In genomic region chr16:84612686-84613085, GRCh38 we compare ENCODE assay signal across 17 cellular contexts. TPM values are rescaled to one million over a fixed set of nuclear protein-coding genes. Genes with fewer than 3 reads are reported as not detected.
DNase-seq lines count a peak whose midpoint lies in the region; ATAC-seq and TF ChIP-seq lines count a peak whose summit lies in the region.
"Had no signal": no experiment of that assay in that cellular context is flagged by ENCODE, and none has a peak within 500 bp of the region (broad histone marks: within the 10 kb centered on the region; RNA-seq: fewer than 3 reads in every experiment).

No MANE protein-coding gene starts in this region.

- no peaks in the 10 kb centered on the region for H3K27me3 ChIP-seq in CD4-positive, CD25-positive, alpha-beta regulatory T cell (ENCODE audit: control insufficient read depth, insufficient read depth, low read length)
- no peaks in the 10 kb centered on the region for H3K27me3 ChIP-seq in SK-N-SH (ENCODE audit: insufficient read depth)

- no peaks in the 10 kb centered on the region for H3K9me2 ChIP-seq in SK-N-SH

- H3K4me3 ChIP-seq in CD4-positive, CD25-positive, alpha-beta regulatory T cell (ENCODE audit: low read depth, low read length): no peak overlapping the region
- H3K4me3 ChIP-seq in SK-N-SH (ENCODE audit: low read depth in 2 of 2, low read length in 1 of 2): no peak overlapping the region
- H3K4me3 ChIP-seq: A549 had no signal

- no peak for TF ChIP-seq EP300 in SK-N-SH (IDR thresholded peaks at IDR 0.05; ENCODE audit: borderline replicate concordance in 1 of 2, low read depth in 1 of 2, low read length in 1 of 2)

- H2AFZ ChIP-seq in SK-N-SH (ENCODE audit: low read depth): no peak overlapping the region

- H3K9me3 Mint-ChIP-seq in activated CD8-positive, alpha-beta T cell treated with anti-CD3 and anti-CD28 coated beads, Interleukin-2, amount 10 ng/mL, durations not matched to agents 7 days and 5 days (ENCODE audit: insufficient read depth): no peaks in the 10 kb centered on the region
- H3K9me3 Mint-ChIP-seq in activated CD8-positive, alpha-beta T cell treated with anti-CD3 and anti-CD28 coated beads for 36 hours: peaks cover 9% of the 10 kb centered on the region
- peaks cover 0 to 1% (median 0%) of the 10 kb centered on the region in 7 donors for H3K9me3 Mint-ChIP-seq in CD4-positive, CD25-positive, alpha-beta regulatory T cell
- no peaks in the 10 kb centered on the region for H3K9me3 Mint-ChIP-seq in activated T-helper 1 cell treated with anti-CD3 and anti-CD28 coated beads, Interleukin-12 subunit alpha, Interleukin-12 subunit beta, Interleukin-2, Interleukin-4 antibody, amounts not matched to agents 30 ng/mL and 10 ng/mL and 1 ng/mL, durations not matched to agents 14 hours and 24 hours and 36 hours
- peaks cover 4% of the 10 kb centered on the region for H3K9me3 Mint-ChIP-seq in memory B cell
- H3K9me3 Mint-ChIP-seq: CD4-positive, alpha-beta T cell; HFFc6 had no signal

- peaks cover 96% of the 10 kb centered on the region for H3K4me1 ChIP-seq in CD4-positive, CD25-positive, alpha-beta regulatory T cell (ENCODE audit: control insufficient read depth, insufficient read depth, low read length, poor library complexity, severe bottlenecking)
- H3K4me1 ChIP-seq in SK-N-SH (ENCODE audit: control insufficient read depth in 1 of 2, insufficient read depth in 2 of 2, low read depth in 1 of 2, low read length in 1 of 2): peaks cover 23% of the 10 kb centered on the region in 2 experiments; a peak in 3 of 4 replicates

- no peak overlapping the region for H3K4me2 ChIP-seq in SK-N-SH
- H3K4me2 ChIP-seq: A549, KMS-11 had no signal

- H3K9ac ChIP-seq in SK-N-SH: no peak overlapping the region
- H3K9ac ChIP-seq: KMS-11 had no signal

- peaks cover 69% of the 10 kb centered on the region for H4K20me1 ChIP-seq in SK-N-SH (ENCODE audit: insufficient read depth)

- WGBS in SK-N-SH (ENCODE audit: low lambda C conversion rate): 98% methylated on average over 7 of the region's 7 CpGs

- H3K4me3 Mint-ChIP-seq in activated CD8-positive, alpha-beta T cell treated with anti-CD3 and anti-CD28 coated beads, Interleukin-2, amount 10 ng/mL, durations not matched to agents 7 days and 5 days: peak overlapping the region; percentile 98
- no peak overlapping the region for H3K4me3 Mint-ChIP-seq in activated CD8-positive, alpha-beta T cell treated with anti-CD3 and anti-CD28 coated beads for 36 hours
- peak overlapping the region in 2 of 4 donors; percentile 22 to 97 for H3K4me3 Mint-ChIP-seq in CD4-positive, CD25-positive, alpha-beta regulatory T cell
- H3K4me3 Mint-ChIP-seq in activated T-helper 1 cell treated with anti-CD3 and anti-CD28 coated beads, Interleukin-12 subunit alpha, Interleukin-12 subunit beta, Interleukin-2, Interleukin-4 antibody, amounts not matched to agents 30 ng/mL and 10 ng/mL and 1 ng/mL, durations not matched to agents 14 hours and 24 hours and 36 hours: peak overlapping the region; percentile 96
- H3K4me3 Mint-ChIP-seq in memory B cell: no peak overlapping the region
- H3K4me3 Mint-ChIP-seq: HFFc6 had no signal

- DNase-seq in activated CD8-positive, alpha-beta T cell treated with anti-CD3 and anti-CD28 coated beads, Interleukin-2, amount 10 ng/mL, durations not matched to agents 7 days and 5 days: no peak
- DNase-seq in activated CD8-positive, alpha-beta T cell treated with anti-CD3 and anti-CD28 coated beads for 36 hours: no peak
- DNase-seq in CD4-positive, CD25-positive, alpha-beta regulatory T cell: no peak
- DNase-seq in activated T-helper 1 cell treated with anti-CD3 and anti-CD28 coated beads, Interleukin-12 subunit alpha, Interleukin-12 subunit beta, Interleukin-2, Interleukin-4 antibody, amounts not matched to agents 30 ng/mL and 10 ng/mL and 1 ng/mL, durations not matched to agents 14 hours and 24 hours and 36 hours (ENCODE audit: low spot score): no peak
- DNase-seq in memory B cell (ENCODE audit: low spot score in 2 of 2) (no peak), SK-N-SH (no peak), pons (ENCODE audit: low spot score) (no peak), NCI-H524 (lab: John Stamatoyannopoulos, UW) (no peak)
- DNase-seq: CD4-positive, alpha-beta T cell; GF-D8; GOT3; HFFc6; NCI-H1092; NCI-H1694; NCI-H345 had no signal

- H3F3A ChIP-seq in SK-N-SH (replicated peaks; ENCODE audit: insufficient read depth): peaks cover 8% of the 10 kb centered on the region

- no peak for TF ChIP-seq RAD21 in SK-N-SH (IDR thresholded peaks at IDR 0.05; ENCODE audit: low read length)

- H3K27ac ChIP-seq in CD4-positive, CD25-positive, alpha-beta regulatory T cell (ENCODE audit: insufficient read depth, low read length, poor library complexity, severe bottlenecking): peak overlapping the region; percentile 17
- H3K27ac ChIP-seq in SK-N-SH (ENCODE audit: low read depth in 2 of 2, low read length in 1 of 2): no peak overlapping the region
- H3K27ac ChIP-seq: A549, KMS-11 had no signal

- H3K9me3 ChIP-seq in CD4-positive, CD25-positive, alpha-beta regulatory T cell (ENCODE audit: control insufficient read depth in 2 of 2, low read length in 2 of 2): no peaks in the 10 kb centered on the region
- H3K9me3 ChIP-seq in SK-N-SH: no peaks in the 10 kb centered on the region
- H3K9me3 ChIP-seq: A549 had no signal

- CTCF ChIA-PET in activated CD8-positive, alpha-beta T cell treated with anti-CD3 and anti-CD28 coated beads, Interleukin-2, amount 10 ng/mL, durations not matched to agents 7 days and 5 days (lab: Charles Lee): interaction anchor here (1.1 kb wide), 1 partner anchor 10 kb away, joined by 4 read pairs; no protein-coding TSS in a partner anchor
- CTCF ChIA-PET in activated CD8-positive, alpha-beta T cell treated with anti-CD3 and anti-CD28 coated beads for 36 hours (lab: Charles Lee): interaction anchor here (1.1 to 2.4 kb wide), 2 partner anchors 10 to 12 kb away, joined by 3 to 10 read pairs; no protein-coding TSS in a partner anchor
- CTCF ChIA-PET in SK-N-SH (lab: Yijun Ruan, JAX): interaction anchor here (1.0 to 1.9 kb wide), 3 partner anchors 10 to 102 kb away, joined by 3 to 9 read pairs (median 7); no protein-coding TSS in a partner anchor

- POLR2A ChIA-PET in activated CD8-positive, alpha-beta T cell treated with anti-CD3 and anti-CD28 coated beads, Interleukin-2, amount 10 ng/mL, durations not matched to agents 7 days and 5 days (lab: Charles Lee): interaction anchor here (0.8 to 1.1 kb wide), 2 partner anchors 11 to 93 kb away, joined by 3 to 4 read pairs; no protein-coding TSS in a partner anchor
- POLR2A ChIA-PET in activated CD8-positive, alpha-beta T cell treated with anti-CD3 and anti-CD28 coated beads for 36 hours (lab: Charles Lee): interaction anchor here (0.6 to 9.5 kb wide), 4 partner anchors 12 to 113 kb away, joined by 3 to 94 read pairs (median 4); no protein-coding TSS in a partner anchor
- POLR2A ChIA-PET in SK-N-SH (lab: Yijun Ruan, JAX): no interaction called here

- no peaks in the 10 kb centered on the region for H3K27me3 Mint-ChIP-seq in activated CD8-positive, alpha-beta T cell treated with anti-CD3 and anti-CD28 coated beads, Interleukin-2, amount 10 ng/mL, durations not matched to agents 7 days and 5 days (ENCODE audit: low read depth)
- no peaks in the 10 kb centered on the region for H3K27me3 Mint-ChIP-seq in activated CD8-positive, alpha-beta T cell treated with anti-CD3 and anti-CD28 coated beads for 36 hours
- no peaks in the 10 kb centered on the region for H3K27me3 Mint-ChIP-seq in CD4-positive, CD25-positive, alpha-beta regulatory T cell
- H3K27me3 Mint-ChIP-seq in activated T-helper 1 cell treated with anti-CD3 and anti-CD28 coated beads, Interleukin-12 subunit alpha, Interleukin-12 subunit beta, Interleukin-2, Interleukin-4 antibody, amounts not matched to agents 30 ng/mL and 10 ng/mL and 1 ng/mL, durations not matched to agents 14 hours and 24 hours and 36 hours (ENCODE audit: insufficient read depth): no peaks in the 10 kb centered on the region
- H3K27me3 Mint-ChIP-seq in memory B cell: no peaks in the 10 kb centered on the region
- H3K27me3 Mint-ChIP-seq: CD4-positive, alpha-beta T cell had no signal

- no peak for ATAC-seq in activated CD8-positive, alpha-beta T cell treated with anti-CD3 and anti-CD28 coated beads, Interleukin-2, amount 10 ng/mL, durations not matched to agents 7 days and 5 days
- ATAC-seq in activated CD8-positive, alpha-beta T cell treated with anti-CD3 and anti-CD28 coated beads for 36 hours: no peak
- ATAC-seq in CD4-positive, CD25-positive, alpha-beta regulatory T cell (ENCODE audit: low read depth in 2 of 2): no peak
- no peak for ATAC-seq in memory B cell (ENCODE audit: low read depth)
- ATAC-seq: A549 had no signal

- H3K36me3 Mint-ChIP-seq in activated CD8-positive, alpha-beta T cell treated with anti-CD3 and anti-CD28 coated beads, Interleukin-2, amount 10 ng/mL, durations not matched to agents 7 days and 5 days (ENCODE audit: low read depth): peaks cover 91% of the 10 kb centered on the region
- peaks cover 89% of the 10 kb centered on the region for H3K36me3 Mint-ChIP-seq in activated CD8-positive, alpha-beta T cell treated with anti-CD3 and anti-CD28 coated beads for 36 hours (ENCODE audit: low read depth)
- peaks cover 44% of the 10 kb centered on the region for H3K36me3 Mint-ChIP-seq in CD4-positive, CD25-positive, alpha-beta regulatory T cell
- peaks cover 75% of the 10 kb centered on the region for H3K36me3 Mint-ChIP-seq in activated T-helper 1 cell treated with anti-CD3 and anti-CD28 coated beads, Interleukin-12 subunit alpha, Interleukin-12 subunit beta, Interleukin-2, Interleukin-4 antibody, amounts not matched to agents 30 ng/mL and 10 ng/mL and 1 ng/mL, durations not matched to agents 14 hours and 24 hours and 36 hours (ENCODE audit: low read depth)
- H3K36me3 Mint-ChIP-seq in memory B cell: peaks cover 48% of the 10 kb centered on the region

- peaks cover 7% of the 10 kb centered on the region for H3K36me3 ChIP-seq in CD4-positive, CD25-positive, alpha-beta regulatory T cell (ENCODE audit: control insufficient read depth, insufficient read depth, low read length)
- H3K36me3 ChIP-seq in SK-N-SH (replicated peaks in 1 of 2; ENCODE audit: control insufficient read depth in 1 of 2, insufficient read depth in 2 of 2, low read length in 1 of 2): peaks cover 0 to 13% of the 10 kb centered on the region in 2 experiments

- intact Hi-C loops in activated CD8-positive, alpha-beta T cell treated with anti-CD3 and anti-CD28 coated beads for 36 hours (cut with micrococcal nuclease): no loop called here
- intact Hi-C loops in activated T-helper 1 cell treated with anti-CD3 and anti-CD28 coated beads, Interleukin-12 subunit alpha, Interleukin-12 subunit beta, Interleukin-2, Interleukin-4 antibody, amounts not matched to agents 30 ng/mL and 10 ng/mL and 1 ng/mL, durations not matched to agents 14 hours and 24 hours and 36 hours (cut with micrococcal nuclease): no loop called here

- H3K27ac Mint-ChIP-seq in activated CD8-positive, alpha-beta T cell treated with anti-CD3 and anti-CD28 coated beads, Interleukin-2, amount 10 ng/mL, durations not matched to agents 7 days and 5 days: no peak overlapping the region
- H3K27ac Mint-ChIP-seq in activated CD8-positive, alpha-beta T cell treated with anti-CD3 and anti-CD28 coated beads for 36 hours: no peak overlapping the region
- H3K27ac Mint-ChIP-seq in CD4-positive, CD25-positive, alpha-beta regulatory T cell: peak overlapping the region in 1 of 3 donors; percentile 74
- H3K27ac Mint-ChIP-seq in activated T-helper 1 cell treated with anti-CD3 and anti-CD28 coated beads, Interleukin-12 subunit alpha, Interleukin-12 subunit beta, Interleukin-2, Interleukin-4 antibody, amounts not matched to agents 30 ng/mL and 10 ng/mL and 1 ng/mL, durations not matched to agents 14 hours and 24 hours and 36 hours: no peak overlapping the region
- H3K27ac Mint-ChIP-seq in memory B cell: peak overlapping the region; percentile 67

- H3K4me1 Mint-ChIP-seq in activated CD8-positive, alpha-beta T cell treated with anti-CD3 and anti-CD28 coated beads, Interleukin-2, amount 10 ng/mL, durations not matched to agents 7 days and 5 days (ENCODE audit: low read depth): peaks cover 85% of the 10 kb centered on the region
- peaks cover 77% of the 10 kb centered on the region for H3K4me1 Mint-ChIP-seq in activated CD8-positive, alpha-beta T cell treated with anti-CD3 and anti-CD28 coated beads for 36 hours (ENCODE audit: low read depth)
- H3K4me1 Mint-ChIP-seq in CD4-positive, CD25-positive, alpha-beta regulatory T cell: peaks cover 43 to 87% (median 65%) of the 10 kb centered on the region in 4 donors
- H3K4me1 Mint-ChIP-seq in activated T-helper 1 cell treated with anti-CD3 and anti-CD28 coated beads, Interleukin-12 subunit alpha, Interleukin-12 subunit beta, Interleukin-2, Interleukin-4 antibody, amounts not matched to agents 30 ng/mL and 10 ng/mL and 1 ng/mL, durations not matched to agents 14 hours and 24 hours and 36 hours (ENCODE audit: low read depth): peaks cover 86% of the 10 kb centered on the region
- peaks cover 64% of the 10 kb centered on the region for H3K4me1 Mint-ChIP-seq in memory B cell

- H3K79me2 ChIP-seq in SK-N-SH (ENCODE audit: insufficient read depth): peaks cover 100% of the 10 kb centered on the region

- no peak for TF ChIP-seq CTCF in activated CD8-positive, alpha-beta T cell treated with anti-CD3 and anti-CD28 coated beads for 36 hours (IDR thresholded peaks at IDR 0.05)
- no peak for TF ChIP-seq CTCF in SK-N-SH (IDR thresholded peaks at IDR 0.05)

RNA-seq across cellular contexts. Expression of gene COTL1, which starts 5.2 kb away (rescaled TPM):
- total RNA-seq in activated CD8-positive, alpha-beta T cell treated with anti-CD3 and anti-CD28 coated beads, Interleukin-2, amount 10 ng/mL, durations not matched to agents 7 days and 5 days: 100 to 1,000 TPM; 837 to 887 TPM
- total RNA-seq in activated CD8-positive, alpha-beta T cell treated with anti-CD3 and anti-CD28 coated beads for 36 hours: 100 to 1,000 TPM; 664 to 677 TPM
- total RNA-seq in CD4-positive, CD25-positive, alpha-beta regulatory T cell: 353 TPM
- polyA plus RNA-seq in CD4-positive, CD25-positive, alpha-beta regulatory T cell: 100 to 1,000 TPM; 450 to 761 (median 584) TPM
- 531 and 535 TPM in 2 replicates for total RNA-seq in activated T-helper 1 cell treated with anti-CD3 and anti-CD28 coated beads, Interleukin-12 subunit alpha, Interleukin-12 subunit beta, Interleukin-2, Interleukin-4 antibody, amounts not matched to agents 30 ng/mL and 10 ng/mL and 1 ng/mL, durations not matched to agents 14 hours and 24 hours and 36 hours
- 59.5 and 91.6 TPM in 2 replicates for polyA plus RNA-seq in SK-N-SH (2012; rRNA removed)
- polyA plus RNA-seq in SK-N-SH (2012; cell fraction: cytosol; rRNA removed): 99.1 and 101 TPM in 2 replicates
- polyA plus RNA-seq in SK-N-SH (2012; cell fraction: nucleus; rRNA removed): 72.6 and 94.3 TPM in 2 replicates

RNA-seq across cellular contexts. Expression of gene KLHL36, which starts 35.6 kb away (rescaled TPM):
- total RNA-seq in activated CD8-positive, alpha-beta T cell treated with anti-CD3 and anti-CD28 coated beads, Interleukin-2, amount 10 ng/mL, durations not matched to agents 7 days and 5 days: 10 to 100 TPM; 31.4 to 32.6 TPM
- total RNA-seq in activated CD8-positive, alpha-beta T cell treated with anti-CD3 and anti-CD28 coated beads for 36 hours: 10 to 100 TPM; 41.0 to 44.0 TPM
- 86.0 TPM for total RNA-seq in CD4-positive, CD25-positive, alpha-beta regulatory T cell
- 10 to 100 TPM; 28.1 to 43.4 (median 35.1) TPM for polyA plus RNA-seq in CD4-positive, CD25-positive, alpha-beta regulatory T cell
- 39.3 and 42.6 TPM in 2 replicates for total RNA-seq in activated T-helper 1 cell treated with anti-CD3 and anti-CD28 coated beads, Interleukin-12 subunit alpha, Interleukin-12 subunit beta, Interleukin-2, Interleukin-4 antibody, amounts not matched to agents 30 ng/mL and 10 ng/mL and 1 ng/mL, durations not matched to agents 14 hours and 24 hours and 36 hours
- polyA plus RNA-seq in SK-N-SH (2012; rRNA removed): 39.8 and 43.3 TPM in 2 replicates
- 17.4 and 26.1 TPM in 2 replicates for polyA plus RNA-seq in SK-N-SH (2012; cell fraction: cytosol; rRNA removed)
- polyA plus RNA-seq in SK-N-SH (2012; cell fraction: nucleus; rRNA removed): 94.5 and 97.9 TPM in 2 replicates

Comparison
In these comparisons a context has a peak if more than half of its experiments do, and no peak if none do; other contexts are left out.
1. H3K4me3 Mint-ChIP-seq: peak in activated CD8-positive, alpha-beta T cell treated with anti-CD3 and anti-CD28 coated beads, Interleukin-2, amount 10 ng/mL, durations not matched to agents 7 days and 5 days (single experiment) and activated T-helper 1 cell treated with anti-CD3 and anti-CD28 coated beads, Interleukin-12 subunit alpha, Interleukin-12 subunit beta, Interleukin-2, Interleukin-4 antibody, amounts not matched to agents 30 ng/mL and 10 ng/mL and 1 ng/mL, durations not matched to agents 14 hours and 24 hours and 36 hours (single experiment); none in activated CD8-positive, alpha-beta T cell treated with anti-CD3 and anti-CD28 coated beads for 36 hours (single experiment) and memory B cell (single experiment).